Comparison of ENCODE assay signal across 8 cellular contexts in genomic region chr2:134897932-134898331, GRCh38. TPM values are rescaled to one million over a fixed set of nuclear protein-coding genes. Genes with fewer than 3 reads are reported as not detected.
DNase-seq lines count a peak whose midpoint lies in the region; ATAC-seq and TF ChIP-seq lines count a peak whose summit lies in the region.

No MANE protein-coding gene starts in this region.

- POLR2A ChIA-PET in CD4-positive, alpha-beta memory T cell (lab: Charles Lee; ENCODE audit: partially characterized antibody) = no interaction called here

- no peak overlapping the region for H3K4me3 Mint-ChIP-seq in CD4-positive, alpha-beta memory T cell
- no peak overlapping the region for H3K4me3 Mint-ChIP-seq in brain
- no peak overlapping the region for H3K4me3 Mint-ChIP-seq in mesothelial cell of epicardium

- no peak overlapping the region for H3K4me3 ChIP-seq in CD4-positive, alpha-beta memory T cell (ENCODE audit: low read length in 2 of 2)

- H3K36me3 ChIP-seq in CD4-positive, alpha-beta memory T cell (ENCODE audit: insufficient read depth, low read length) = no peaks in the 10 kb centered on the region

- TF ChIP-seq CTCF in brain (conservative IDR thresholded peaks at IDR 0.05) (peak; percentile 72 to 73), mesothelial cell of epicardium (IDR thresholded peaks at IDR 0.05; ENCODE audit: unreplicated experiment) (peak; percentile 36)

- no peaks in the 10 kb centered on the region for H3K9me3 Mint-ChIP-seq in CD4-positive, alpha-beta memory T cell
- H3K9me3 Mint-ChIP-seq in brain (peaks cover 0 to 3% (median 0%) of the 10 kb centered on the region in 5 experiments), mesothelial cell of epicardium (no peaks in the 10 kb centered on the region)

- TF ChIP-seq EP300 in Ishikawa (IDR thresholded peaks at IDR 0.05; ENCODE audit: borderline replicate concordance) = no peak

- H3K36me3 Mint-ChIP-seq in CD4-positive, alpha-beta memory T cell = no peaks in the 10 kb centered on the region
- H3K36me3 Mint-ChIP-seq in brain = no peaks in the 10 kb centered on the region
- H3K36me3 Mint-ChIP-seq in mesothelial cell of epicardium = no peaks in the 10 kb centered on the region

- DNase-seq in CD4-positive, alpha-beta memory T cell = peak in 4 of 5 donors; percentile 8 to 16 (median 12)
- DNase-seq in mesothelial cell of epicardium (ENCODE audit: low spot score in 2 of 2, unreplicated experiment in 2 of 2) (no peak), activated T-cell treated with anti-CD3 and anti-CD28 coated beads for 4 hours (no peak)

- no peak overlapping the region for H3K27ac Mint-ChIP-seq in CD4-positive, alpha-beta memory T cell
- H3K27ac Mint-ChIP-seq in brain (no peak overlapping the region), mesothelial cell of epicardium (no peak overlapping the region)

- H3K27ac ChIP-seq in CD4-positive, alpha-beta memory T cell (ENCODE audit: low read depth, low read length) = no peak overlapping the region

- CTCF ChIA-PET in CD4-positive, alpha-beta memory T cell (lab: Charles Lee; ENCODE audit: partially characterized antibody) = interaction anchor here (0.6 to 1.0 kb wide), 5 partner anchors 28 to 462 kb away, joined by 3 to 4 read pairs (median 3); no protein-coding TSS in a partner anchor

- no peaks in the 10 kb centered on the region for H3K9me3 ChIP-seq in CD4-positive, alpha-beta memory T cell (ENCODE audit: control insufficient read depth in 1 of 2, low read length in 2 of 2)

- H3K27me3 Mint-ChIP-seq in CD4-positive, alpha-beta memory T cell = peaks cover 0 to 2% of the 10 kb centered on the region in 2 donors
- H3K27me3 Mint-ChIP-seq in brain (peaks cover 3% of the 10 kb centered on the region), mesothelial cell of epicardium (ENCODE audit: low read depth) (peaks cover 6% of the 10 kb centered on the region)

- H3K4me1 ChIP-seq in CD4-positive, alpha-beta memory T cell (ENCODE audit: insufficient read depth, low read length) = no peaks in the 10 kb centered on the region

- no peak for ATAC-seq in GM18858 (IDR thresholded peaks at IDR 0.05; ENCODE audit: unreplicated experiment)
- ATAC-seq in HG03565 (IDR thresholded peaks at IDR 0.05; ENCODE audit: unreplicated experiment) = no peak
- ATAC-seq in GM21825 (IDR thresholded peaks at IDR 0.05; ENCODE audit: unreplicated experiment) = no peak

- peak; percentile 46 for TF ChIP-seq RAD21 in Ishikawa (IDR thresholded peaks at IDR 0.05; ENCODE audit: low read depth)

- H3K27me3 ChIP-seq in CD4-positive, alpha-beta memory T cell (ENCODE audit: insufficient read depth, low read length) = no peaks in the 10 kb centered on the region

- intact Hi-C loops in CD4-positive, alpha-beta memory T cell (cut with micrococcal nuclease) = loop anchor here (1.0 to 2.0 kb wide), 5 partner anchors 241 to 780 kb away; no protein-coding TSS in a partner anchor

- H3K4me1 Mint-ChIP-seq in CD4-positive, alpha-beta memory T cell = no peaks in the 10 kb centered on the region
- peaks cover 5% of the 10 kb centered on the region for H3K4me1 Mint-ChIP-seq in brain
- H3K4me1 Mint-ChIP-seq in mesothelial cell of epicardium = peaks cover 5% of the 10 kb centered on the region

TF ChIP-seq in Ishikawa, 13 proteins besides CTCF, POLR2A, EP300 and RAD21:
- no peak for TF ChIP-seq CREB1 (IDR thresholded peaks at IDR 0.05; ENCODE audit: low read depth)
- no peak for TF ChIP-seq NFIC (IDR thresholded peaks at IDR 0.05)
- TF ChIP-seq FOXM1 (IDR thresholded peaks at IDR 0.05; ENCODE audit: borderline replicate concordance, low read depth) = no peak
- TF ChIP-seq TCF12 (IDR thresholded peaks at IDR 0.05; ENCODE audit: low read depth) = no peak
- no peak for TF ChIP-seq TAF1 (IDR thresholded peaks at IDR 0.05; ENCODE audit: low read depth)
- TF ChIP-seq EGR1 (IDR thresholded peaks at IDR 0.05) = no peak
- no peak for TF ChIP-seq REST (IDR thresholded peaks at IDR 0.05; ENCODE audit: low read depth)
- TF ChIP-seq YY1 (IDR thresholded peaks at IDR 0.05; ENCODE audit: low read depth) = no peak
- no peak for TF ChIP-seq ZBTB7A (IDR thresholded peaks at IDR 0.05; ENCODE audit: low read depth)
- TF ChIP-seq TEAD4 (IDR thresholded peaks at IDR 0.05) = no peak
- TF ChIP-seq MAX (IDR thresholded peaks at IDR 0.05) = no peak
- TF ChIP-seq CEBPB (IDR thresholded peaks at IDR 0.05) = no peak
- TF ChIP-seq USF1 (IDR thresholded peaks at IDR 0.05) = no peak

RNA-seq across cellular contexts. Expression of gene CCNT2, which starts 20.7 kb away (rescaled TPM):
- 10 to 100 TPM; 75.4 to 80.6 TPM for total RNA-seq in CD4-positive, alpha-beta memory T cell
- 10 to 100 TPM; 23.1 to 24.2 TPM for polyA plus RNA-seq in CD4-positive, alpha-beta memory T cell
- polyA plus RNA-seq in brain (ENCODE audit: insufficient read depth, low read depth, low replicate concordance) = 4.5 TPM
- total RNA-seq in mesothelial cell of epicardium = 70.0 to 70.5 TPM (median 70.3 TPM) in 3 replicates

RNA-seq across cellular contexts. Expression of gene ACMSD, which starts 59.5 kb away (rescaled TPM):
- total RNA-seq in CD4-positive, alpha-beta memory T cell = not detected
- polyA plus RNA-seq in CD4-positive, alpha-beta memory T cell = not detected
- not detected for polyA plus RNA-seq in brain (ENCODE audit: insufficient read depth, low read depth, low replicate concordance)
- not detected in 3 replicates for total RNA-seq in mesothelial cell of epicardium

Comparison
In these comparisons a context has a peak if more than half of its experiments do, and no peak if none do; other contexts are left out.
1. DNase-seq: peak in CD4-positive, alpha-beta memory T cell (4 of 5); none in mesothelial cell of epicardium (0 of 2) and activated T-cell treated with anti-CD3 and anti-CD28 coated beads for 4 hours (single experiment).